1 cellular context compared by ENCODE assay signal in genomic region chr6:24340998-24341934, GRCh38.
A peak's percentile ranks its signal among the peaks of the same experiment; 100 is the strongest.
TF ChIP-seq lines count a peak whose summit lies in the region.

No MANE protein-coding gene starts in this region.

TF ChIP-seq in HepG2, 621 proteins besides CTCF, POLR2A, EP300 and RAD21 (continued from another document and continues in another):
- TF ChIP-seq PATZ1 (CRISPR knock-in tag; IDR thresholded peaks at IDR 0.05) (peak; percentile 90), ZFP1 (CRISPR knock-in tag; IDR thresholded peaks at IDR 0.05) (no peak; the same call in 1 of the 2 replicates), ZNF652 (CRISPR knock-in tag; IDR thresholded peaks at IDR 0.05; ENCODE audit: borderline replicate concordance, low read depth) (peak; percentile 46; the same call in 1 of the 2 replicates), ZNF577 (CRISPR knock-in tag; IDR thresholded peaks at IDR 0.05; ENCODE audit: borderline replicate concordance, low read depth) (no peak), LBX2 (CRISPR knock-in tag; IDR thresholded peaks at IDR 0.05; ENCODE audit: borderline replicate concordance) (no peak), TCF12 (IDR thresholded peaks at IDR 0.05) (no peak), TCF12 (CRISPR knock-in tag; IDR thresholded peaks at IDR 0.05) (peak; percentile 89), SPEN (CRISPR knock-in tag; IDR thresholded peaks at IDR 0.05; ENCODE audit: low read depth) (no peak), CHCHD3 (CRISPR knock-in tag; IDR thresholded peaks at IDR 0.05) (no peak), PBX3 (CRISPR knock-in tag; IDR thresholded peaks at IDR 0.05; ENCODE audit: borderline replicate concordance) (no peak; the same call in 1 of the 2 replicates), MXD3 (CRISPR knock-in tag; IDR thresholded peaks at IDR 0.05) (no peak; the same call in 1 of the 2 replicates), RAD51 (IDR thresholded peaks at IDR 0.05; ENCODE audit: borderline replicate concordance) (no peak), ZMAT5 (CRISPR knock-in tag; IDR thresholded peaks at IDR 0.05; ENCODE audit: borderline replicate concordance, low read depth) (no peak), ZNF138 (CRISPR knock-in tag; IDR thresholded peaks at IDR 0.05; ENCODE audit: low read depth) (no peak), FOXJ3 (CRISPR knock-in tag; IDR thresholded peaks at IDR 0.05; ENCODE audit: borderline replicate concordance) (peak; percentile 98), FOXA1 (IDR thresholded peaks at IDR 0.05) (peak; percentile 89), FOXA1 (CRISPR knock-in tag; IDR thresholded peaks at IDR 0.05) (peak; percentile 98), CENPT (CRISPR knock-in tag; IDR thresholded peaks at IDR 0.05; ENCODE audit: low read depth) (no peak), SP140L (CRISPR knock-in tag; IDR thresholded peaks at IDR 0.05; ENCODE audit: borderline replicate concordance) (no peak), ZNF230 (CRISPR knock-in tag; IDR thresholded peaks at IDR 0.05) (no peak), FOXC1 (CRISPR knock-in tag; IDR thresholded peaks at IDR 0.05; ENCODE audit: borderline replicate concordance) (no peak), SATB2 (CRISPR knock-in tag; IDR thresholded peaks at IDR 0.05) (no peak), FOXO1 (CRISPR knock-in tag; IDR thresholded peaks at IDR 0.05) (peak; percentile 76), IRX3 (CRISPR knock-in tag; IDR thresholded peaks at IDR 0.05; ENCODE audit: borderline replicate concordance, low read depth) (no peak), ATRX (CRISPR knock-in tag; IDR thresholded peaks at IDR 0.05; ENCODE audit: borderline replicate concordance) (no peak), FOXM1 (CRISPR knock-in tag; IDR thresholded peaks at IDR 0.05) (no peak), ZNF788 (CRISPR knock-in tag; IDR thresholded peaks at IDR 0.05; ENCODE audit: borderline replicate concordance) (no peak), ZSCAN21 (CRISPR knock-in tag; IDR thresholded peaks at IDR 0.05; ENCODE audit: borderline replicate concordance) (no peak; the same call in 1 of the 2 replicates), NAIF1 (CRISPR knock-in tag; IDR thresholded peaks at IDR 0.05; ENCODE audit: borderline replicate concordance) (no peak), KDM1A (CRISPR knock-in tag; IDR thresholded peaks at IDR 0.05) (peak; percentile 95), ZNF574 (CRISPR knock-in tag; IDR thresholded peaks at IDR 0.05) (peak; percentile 33; the same call in 1 of the 2 replicates), CENPX (CRISPR knock-in tag; IDR thresholded peaks at IDR 0.05) (no peak), NRL (CRISPR knock-in tag; IDR thresholded peaks at IDR 0.05; ENCODE audit: borderline replicate concordance) (no peak), AGO2 (optimal IDR thresholded peaks at IDR 0.05; ENCODE audit: low read depth, low read length) (no peak), TBX2 (CRISPR knock-in tag; IDR thresholded peaks at IDR 0.05; ENCODE audit: borderline replicate concordance) (peak; percentile 96; the same call in 1 of the 2 replicates), ZNF572 (CRISPR knock-in tag; IDR thresholded peaks at IDR 0.05) (no peak), ZNF407 (CRISPR knock-in tag; IDR thresholded peaks at IDR 0.05; ENCODE audit: not compliant biosample characterization) (no peak), HNRNPUL1 (IDR thresholded peaks at IDR 0.05; ENCODE audit: low read depth, low read length) (peak; percentile 96), HDAC6 (IDR thresholded peaks at IDR 0.05; ENCODE audit: low read depth, low read length) (no peak; the same call in 1 of the 2 replicates), ZNF639 (CRISPR knock-in tag; conservative IDR thresholded peaks at IDR 0.05) (no peak; the same call in 1 of the 2 replicates), HIVEP1 (CRISPR knock-in tag; IDR thresholded peaks at IDR 0.05) (no peak), ZNF354B (CRISPR knock-in tag; IDR thresholded peaks at IDR 0.05) (peak; percentile 85; the same call in 1 of the 2 replicates), SMAD9 (CRISPR knock-in tag; IDR thresholded peaks at IDR 0.05) (no peak), ZNF101 (CRISPR knock-in tag; IDR thresholded peaks at IDR 0.05; ENCODE audit: borderline replicate concordance, low read depth) (no peak), ZNF570 (CRISPR knock-in tag; IDR thresholded peaks at IDR 0.05; ENCODE audit: borderline replicate concordance) (no peak), ELF4 (CRISPR knock-in tag; IDR thresholded peaks at IDR 0.05; ENCODE audit: borderline replicate concordance) (no peak), HOXA5 (CRISPR knock-in tag; IDR thresholded peaks at IDR 0.05) (peak; percentile 89; the same call in 1 of the 2 replicates), SRF (IDR thresholded peaks at IDR 0.05; ENCODE audit: low read depth, low read length) (no peak), THAP7 (CRISPR knock-in tag; IDR thresholded peaks at IDR 0.05) (no peak), NR2C2 (CRISPR knock-in tag; IDR thresholded peaks at IDR 0.05; ENCODE audit: borderline replicate concordance) (peak; percentile 40; the same call in 1 of the 2 replicates), ZFP82 (CRISPR knock-in tag; IDR thresholded peaks at IDR 0.05; ENCODE audit: borderline replicate concordance) (no peak), ZNF749 (CRISPR knock-in tag; IDR thresholded peaks at IDR 0.05; ENCODE audit: borderline replicate concordance) (no peak; the same call in 1 of the 2 replicates), ZKSCAN1 (IDR thresholded peaks at IDR 0.05; ENCODE audit: low read length) (no peak)
